13 cellular contexts compared by ENCODE assay signal in the genomic region with DNA sequence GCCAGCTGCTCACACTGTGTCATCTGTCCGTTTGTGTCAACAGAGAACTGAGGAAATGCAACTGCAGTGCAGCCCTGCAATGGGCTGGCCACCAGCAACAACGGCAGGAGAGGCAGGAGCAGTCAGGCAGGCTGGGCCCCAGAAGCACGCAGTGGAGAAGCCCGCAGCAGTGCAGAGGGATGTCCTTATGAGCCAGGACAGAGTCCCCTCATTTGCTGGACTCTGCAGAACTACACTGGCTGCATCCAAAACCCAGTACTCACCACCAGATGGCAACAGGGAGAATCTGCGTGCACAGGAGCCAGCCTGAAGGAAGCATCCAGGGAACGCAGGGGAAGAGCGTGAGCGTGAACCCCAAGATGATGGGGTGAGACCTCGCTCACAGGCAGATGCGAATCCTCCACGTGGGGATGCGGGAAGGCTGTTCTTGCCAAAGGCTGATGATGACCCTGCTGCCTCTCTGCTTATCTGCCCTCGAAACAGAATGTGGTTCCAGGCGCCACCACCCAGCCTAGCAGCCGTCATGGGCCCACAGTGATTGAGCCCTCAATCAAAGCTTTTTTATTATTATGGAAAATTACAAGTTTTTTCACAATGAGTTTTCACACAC.
A peak's percentile ranks its signal among the peaks of the same experiment; 100 is the strongest.
DNase-seq lines count a peak whose midpoint lies in the region; ATAC-seq, FAIRE-seq and TF ChIP-seq lines count a peak whose summit lies in the region.
"Had no signal": no experiment of that assay in that cellular context is flagged by ENCODE, and none has a peak within 500 bp of the region (broad histone marks: within the 10 kb centered on the region; RNA-seq: fewer than 3 reads in every experiment).

No MANE protein-coding gene starts in this region.

- peak; percentile 16 for DNase-seq in COR-L47 (lab: John Stamatoyannopoulos, UW)
- peak; percentile 88 for DNase-seq in H7
- no peak for DNase-seq in RWPE1 (ENCODE audit: low spot score)
- no peak for DNase-seq in left colon
- no peak for DNase-seq in activated CD4-positive, CD25-positive, alpha-beta regulatory T cell treated with anti-CD3 and anti-CD28 coated beads, Interleukin-2, amount 50 U/mL, for 72 hours
- no peak for DNase-seq in HTR-8/SVneo (ENCODE audit: insufficient read length, low spot score)
- DNase-seq: NCI-H1048 had no signal

- CTCF ChIA-PET in RWPE1 (lab: Yijun Ruan, JAX) = no interaction called here

- FAIRE-seq in HTR-8/SVneo (lab: Jason Lieb, UNC) = no peak
- FAIRE-seq: H54 had no signal

- TF ChIP-seq CTCF in RWPE1 (conservative IDR thresholded peaks at IDR 0.05; ENCODE audit: low read depth) = 0 out of 2 replicates have a peak, but pooled peaks have one; percentile 9

- H3K36me3 ChIP-seq in H7 (replicated peaks; ENCODE audit: control insufficient read depth, insufficient read depth, low read length) = no peaks in the 10 kb centered on the region
- H3K36me3 ChIP-seq: adrenal gland had no signal

- H3K27ac ChIP-seq in RWPE1 = no peak overlapping the region
- H3K27ac ChIP-seq: adrenal gland had no signal

- POLR2A ChIA-PET in RWPE1 (lab: Yijun Ruan, JAX; ENCODE audit: low non-redundant PET) = no interaction called here

- peak; percentile 61 for ATAC-seq in left colon
- ATAC-seq in GM21390 (IDR thresholded peaks at IDR 0.05; ENCODE audit: unreplicated experiment) = no peak
- ATAC-seq in activated CD4-positive, CD25-positive, alpha-beta regulatory T cell treated with anti-CD3 and anti-CD28 coated beads, Interleukin-2, amount 50 U/mL, for 24 hours = no peak
- ATAC-seq: SK-N-SH treated with all-trans-retinoic acid at 6 μM for 48 hours; stimulated activated memory B cell treated with anti-CD40 and anti-IgM and Interleukin-4, amounts not matched to agents 10 μg/mL and 1 μg/mL and 100 μg/mL, for 72 hours had no signal

- intact Hi-C loops in left colon (cut with DNase I, micrococcal nuclease) = no loop called here

- peaks cover 19% of the 10 kb centered on the region for H3K27me3 ChIP-seq in H7 (ENCODE audit: control insufficient read depth, insufficient read depth, low read length)
- H3K27me3 ChIP-seq: adrenal gland had no signal

- no peak overlapping the region for H3K4me3 ChIP-seq in H7 (ENCODE audit: insufficient read depth, low read depth, low read length)
- H3K4me3 ChIP-seq: adrenal gland had no signal

Comparison
In these comparisons a context has a peak if more than half of its experiments do, and no peak if none do; other contexts are left out.
1. DNase-seq: peak in COR-L47 (single experiment) and H7 (single experiment); none in RWPE1 (single experiment), left colon (0 of 2), activated CD4-positive, CD25-positive, alpha-beta regulatory T cell treated with anti-CD3 and anti-CD28 coated beads, Interleukin-2, amount 50 U/mL, for 72 hours (single experiment) and HTR-8/SVneo (single experiment).